In genomic region chr2:222878877-222879601, GRCh38 we compare ENCODE assay signal across 15 cellular contexts. TPM values are rescaled to one million over a fixed set of nuclear protein-coding genes. Genes with fewer than 3 reads are reported as not detected.
DNase-seq lines count a peak whose midpoint lies in the region; ATAC-seq and TF ChIP-seq lines count a peak whose summit lies in the region.
"Had no signal": no experiment of that assay in that cellular context is flagged by ENCODE, and none has a peak within 500 bp of the region (broad histone marks: within the 10 kb centered on the region; RNA-seq: fewer than 3 reads in every experiment).

No MANE protein-coding gene starts in this region.

- H4K91ac ChIP-seq in IMR-90 (ENCODE audit: insufficient read depth, low read depth, low read length): no peak overlapping the region

- H4K8ac ChIP-seq in IMR-90 (ENCODE audit: low read depth in 2 of 2, low read length in 2 of 2): no peak overlapping the region

- no peak for TF ChIP-seq POLR2A in IMR-90 (IDR thresholded peaks at IDR 0.05; ENCODE audit: low read depth, low read length)

- H3K9ac ChIP-seq in IMR-90 (ENCODE audit: low read depth, low read length): no peak overlapping the region
- H3K9ac ChIP-seq: BLaER1 had no signal

- no peak overlapping the region for H2BK5ac ChIP-seq in IMR-90 (ENCODE audit: low read depth, low read length, poor library complexity, severe bottlenecking)

- intact Hi-C loops in IMR-90 (cut with micrococcal nuclease): loop anchor here (2.0 kb wide), 1 partner anchor 14 kb away; no protein-coding TSS in a partner anchor

- in situ Hi-C loops in IMR-90 (cut with MboI; ENCODE audit: low sequenced_read_pairs): no loop called here

- dilution Hi-C loops in IMR-90 (cut with HindIII; ENCODE audit: low sequenced_read_pairs, unreplicated experiment): no loop called here

- H3K4me1 ChIP-seq in IMR-90 (ENCODE audit: control insufficient read depth, insufficient read depth, low read length): peaks cover 7% of the 10 kb centered on the region
- H3K4me1 ChIP-seq: BLaER1 had no signal

- H4K20me1 ChIP-seq in IMR-90 (ENCODE audit: insufficient read depth, low read length): peaks cover 72% of the 10 kb centered on the region

- no peak overlapping the region for H3K14ac ChIP-seq in IMR-90 (replicated peaks; ENCODE audit: low read depth, low read length)

- peak overlapping the region; percentile 60; the same call in 1 of the 2 replicates for H3K4me2 ChIP-seq in IMR-90 (ENCODE audit: low read depth, low read length)
- H3K4me2 ChIP-seq: BLaER1 had no signal

- no peak overlapping the region for H2BK15ac ChIP-seq in IMR-90 (ENCODE audit: low read depth, low read length)

- CTCF ChIA-PET in IMR-90 (lab: Yijun Ruan, JAX): no interaction called here

- H3K23ac ChIP-seq in IMR-90 (ENCODE audit: low read depth, low read length): no peak overlapping the region

- POLR2A ChIA-PET in IMR-90 (lab: Charles Lee; ENCODE audit: unreplicated experiment): no interaction called here

- H3K18ac ChIP-seq in IMR-90 (ENCODE audit: low read depth, low read length): no peak overlapping the region

- no peak overlapping the region for H2AK5ac ChIP-seq in IMR-90 (ENCODE audit: low read depth, low read length)

- H3K27me3 ChIP-seq in IMR-90 (ENCODE audit: control insufficient read depth, insufficient read depth, low read length): no peaks in the 10 kb centered on the region
- H3K27me3 ChIP-seq: BLaER1, sigmoid colon, tibial nerve had no signal

- no peak overlapping the region for H3K4ac ChIP-seq in IMR-90 (ENCODE audit: low read depth, low read length)

- no peak overlapping the region for H2AK9ac ChIP-seq in IMR-90 (replicated peaks; ENCODE audit: low read depth, low read length, poor library complexity)

- H3K79me1 ChIP-seq in IMR-90 (ENCODE audit: low read depth in 1 of 2, low read length in 2 of 2): peaks cover 18 to 69% of the 10 kb centered on the region in 2 experiments; a peak in 3 of 4 replicates

- peak; percentile 90 for ATAC-seq in IMR-90 (ENCODE audit: low read depth)
- ATAC-seq in HG02610 (IDR thresholded peaks at IDR 0.05; ENCODE audit: unreplicated experiment): no peak
- ATAC-seq in HG03175 (IDR thresholded peaks at IDR 0.05; ENCODE audit: unreplicated experiment): no peak
- ATAC-seq: activated CD8-positive, alpha-beta T cell treated with anti-CD3 and anti-CD28 coated beads for 36 hours; T-cell had no signal

- peaks cover 8% of the 10 kb centered on the region for H3K9me1 ChIP-seq in IMR-90 (ENCODE audit: insufficient read depth, low read length)

- peak; percentile 58 for DNase-seq in AG08395 (ENCODE audit: low spot score)
- peak; percentile 84 for DNase-seq in IMR-90
- peak; percentile 22 for DNase-seq in amniotic stem cell (lab: John Stamatoyannopoulos, UW)
- DNase-seq in iris pigment epithelial cell (ENCODE audit: low read depth): peak; percentile 84
- DNase-seq in DMS114 treated with DMSO at 0.1 percent for 48 hours (lab: John Stamatoyannopoulos, UW; ENCODE audit: unreplicated experiment): no peak
- no peak for DNase-seq in T-helper 1 cell
- DNase-seq: activated CD8-positive, alpha-beta T cell treated with anti-CD3 and anti-CD28 coated beads for 36 hours; activated naive CD8-positive, alpha-beta T cell treated with anti-CD3 and anti-CD28 coated beads, Interleukin-2, amount 10 ng/mL, durations not matched to agents 7 days and 5 days; H9; sigmoid colon; T-cell had no signal

- no peak overlapping the region for H3K27ac ChIP-seq in IMR-90 (ENCODE audit: insufficient read depth, low read length)
- H3K27ac ChIP-seq: BLaER1, tibial nerve had no signal

- no peak overlapping the region for H2AFZ ChIP-seq in IMR-90 (replicated peaks; ENCODE audit: low read length, poor library complexity)

- BruUV-seq in IMR-90 (replicated peaks; lab: Mats Ljungman, UMichigan): no TSS peak

- H3K36me3 ChIP-seq in IMR-90 (ENCODE audit: control insufficient read depth, insufficient read depth, low read length): no peaks in the 10 kb centered on the region
- H3K36me3 ChIP-seq: sigmoid colon, tibial nerve had no signal

- H3K4me3 ChIP-seq in IMR-90 (ENCODE audit: insufficient read depth, low read depth, low read length): no peak overlapping the region
- H3K4me3 ChIP-seq: BLaER1, sigmoid colon, tibial nerve had no signal

- no peak for TF ChIP-seq RAD21 in IMR-90 (IDR thresholded peaks at IDR 0.05; ENCODE audit: low read length)

- no peak overlapping the region for H3K56ac ChIP-seq in IMR-90 (ENCODE audit: extremely low read depth, insufficient read depth, low read length)

- no peak overlapping the region for H2BK120ac ChIP-seq in IMR-90 (ENCODE audit: low read depth, low read length)

- no peaks in the 10 kb centered on the region for H3K9me3 ChIP-seq in IMR-90 (ENCODE audit: control insufficient read depth, insufficient read depth, low read length)
- H3K9me3 ChIP-seq: sigmoid colon, tibial nerve had no signal

- no peak overlapping the region for H2BK20ac ChIP-seq in IMR-90 (ENCODE audit: low read depth, low read length)

- H4K5ac ChIP-seq in IMR-90 (ENCODE audit: low read depth, low read length): no peak overlapping the region

- no CpG with 5 or more reads among the region's 10 CpGs for WGBS in IMR-90 (ENCODE audit: extremely low coverage in 2 of 2, insufficient read length in 1 of 2), 2 experiments

- no peak for TF ChIP-seq CTCF in IMR-90 (conservative IDR thresholded peaks at IDR 0.05; ENCODE audit: low read depth, low read length)

TF ChIP-seq in IMR-90, 13 proteins besides CTCF, POLR2A, EP300 and RAD21:
- TF ChIP-seq USF2 (IDR thresholded peaks at IDR 0.05; ENCODE audit: low read depth, low read length): no peak
- peak; percentile 25; the same call in 1 of the 2 replicates for TF ChIP-seq BHLHE40 (IDR thresholded peaks at IDR 0.05; ENCODE audit: low read depth, low read length)
TF ChIP-seq in IMR-90: peak in this region for 1.

RNA-seq across cellular contexts. Expression of gene ACSL3, which starts 18.2 kb away (rescaled TPM):
- total RNA-seq in IMR-90 (2012; rRNA removed): 84.2 and 96.4 TPM in 2 replicates
- 29.2 and 31.0 TPM in 2 replicates for polyA plus RNA-seq in IMR-90 (2012; rRNA removed)
- polyA plus RNA-seq in IMR-90 (2012; cell fraction: cytosol; rRNA removed): 15.5 and 19.7 TPM in 2 replicates
- 8.8 and 31.8 TPM in 2 replicates for polyA plus RNA-seq in IMR-90 (2012; cell fraction: nucleus; rRNA removed; ENCODE audit: low replicate concordance)

Comparison
In these comparisons a context has a peak if more than half of its experiments do, and no peak if none do; other contexts are left out.
1. DNase-seq: peak in AG08395 (single experiment), IMR-90 (single experiment), amniotic stem cell (single experiment) and iris pigment epithelial cell (single experiment); none in DMS114 treated with DMSO at 0.1 percent for 48 hours (single experiment) and T-helper 1 cell (0 of 5).